Comparison of ENCODE assay signal across 20 cellular contexts in the genomic region with DNA sequence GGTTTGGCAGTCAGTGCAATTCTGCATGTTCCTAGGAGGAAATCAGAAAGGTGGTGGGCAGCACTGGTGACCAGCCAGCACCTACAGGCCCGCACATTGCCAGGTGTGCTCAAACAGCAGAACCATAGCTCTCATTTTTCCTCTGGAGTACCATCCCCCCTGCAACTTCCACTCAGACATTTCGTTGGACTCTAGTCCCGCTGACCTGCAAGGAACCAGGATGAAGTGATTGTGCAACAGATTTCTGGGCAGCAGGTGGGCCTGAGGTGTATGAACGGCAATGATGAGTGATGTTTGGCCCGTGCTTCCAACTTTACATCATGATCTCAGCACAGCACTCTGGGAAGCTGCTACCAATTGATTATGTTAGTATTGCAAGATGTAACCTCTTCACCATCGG.
"Had no signal": no experiment of that assay in that cellular context is flagged by ENCODE, and none has a peak within 500 bp of the region (broad histone marks: within the 10 kb centered on the region; RNA-seq: fewer than 3 reads in every experiment).

No MANE protein-coding gene starts in this region.

- H3K9ac ChIP-seq: KMS-11, SK-N-SH had no signal

- H3K9me2 ChIP-seq: SK-N-SH had no signal

- ATAC-seq: K562, Panc1, PC-3 had no signal

- DNase-seq: Kasumi-1, MM.1S, NCI-H1092 treated with DMSO at 0.1 percent for 48 hours, NCI-H1436, NCI-H187, NCI-H2029, NCI-H2081 treated with DMSO at 0.1 percent for 48 hours, NCI-H2171, NCI-H226, NCI-H446, NCI-H510A, NCI-H524 treated with DMSO at 0.1 percent for 48 hours, NCI-H774, PC-3, SHP77, SK-N-SH had no signal

- H3K4me2 ChIP-seq: KMS-11, SK-N-SH had no signal

- H3K4me3 ChIP-seq: K562 had no signal

- H3K27ac ChIP-seq: KMS-11, RWPE1 had no signal

- H3K9me3 ChIP-seq: SK-N-SH had no signal
